In the genomic region with DNA sequence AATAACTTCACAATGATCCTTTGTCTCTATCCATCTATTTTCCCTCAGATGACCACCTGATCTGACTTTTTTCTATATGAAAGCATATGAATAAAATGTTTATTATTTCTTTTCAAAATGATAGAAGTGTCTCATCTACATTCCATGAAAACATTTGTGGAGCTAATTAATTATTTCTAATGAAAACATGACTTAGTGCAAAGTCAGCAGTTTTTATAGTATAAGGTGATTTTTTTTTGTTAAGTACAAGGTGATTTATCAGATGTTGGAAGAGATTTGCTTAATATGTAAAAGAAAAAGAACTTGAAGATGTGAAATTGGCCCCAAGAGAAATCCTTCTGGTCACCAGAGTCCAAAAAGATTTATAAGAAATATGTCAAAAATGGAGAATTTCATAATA, we compare ENCODE assay signal across 2 cellular contexts.
TF ChIP-seq lines count a peak whose summit lies in the region.

No MANE protein-coding gene starts in this region.

TF ChIP-seq in HepG2, 621 proteins besides CTCF, POLR2A, EP300 and RAD21 (continues in another document):
- TF ChIP-seq ZSCAN9 (CRISPR knock-in tag; IDR thresholded peaks at IDR 0.05; ENCODE audit: borderline replicate concordance) (no peak), MAFK (conservative IDR thresholded peaks at IDR 0.05 in 1 of 2, IDR thresholded peaks at IDR 0.05 in 1 of 2; ENCODE audit: low read length in 2 of 2) (peak; percentile 91 to 98), ZNF510 (CRISPR knock-in tag; IDR thresholded peaks at IDR 0.05; ENCODE audit: low read depth) (no peak), HMGA1 (CRISPR knock-in tag; conservative IDR thresholded peaks at IDR 0.05) (no peak), ZNF773 (CRISPR knock-in tag; IDR thresholded peaks at IDR 0.05; ENCODE audit: borderline replicate concordance) (no peak), PCBP2 (optimal IDR thresholded peaks at IDR 0.05; ENCODE audit: low read depth, low read length, poor library complexity, severe bottlenecking) (no peak), MAFF (IDR thresholded peaks at IDR 0.05; ENCODE audit: low read depth, low read length) (peak; percentile 96), NR2F6 (IDR thresholded peaks at IDR 0.05) (no peak), NR2F6 (CRISPR knock-in tag; IDR thresholded peaks at IDR 0.05) (no peak), ZNF879 (CRISPR knock-in tag; IDR thresholded peaks at IDR 0.05) (no peak)
- TF ChIP-seq, protein P1, sequence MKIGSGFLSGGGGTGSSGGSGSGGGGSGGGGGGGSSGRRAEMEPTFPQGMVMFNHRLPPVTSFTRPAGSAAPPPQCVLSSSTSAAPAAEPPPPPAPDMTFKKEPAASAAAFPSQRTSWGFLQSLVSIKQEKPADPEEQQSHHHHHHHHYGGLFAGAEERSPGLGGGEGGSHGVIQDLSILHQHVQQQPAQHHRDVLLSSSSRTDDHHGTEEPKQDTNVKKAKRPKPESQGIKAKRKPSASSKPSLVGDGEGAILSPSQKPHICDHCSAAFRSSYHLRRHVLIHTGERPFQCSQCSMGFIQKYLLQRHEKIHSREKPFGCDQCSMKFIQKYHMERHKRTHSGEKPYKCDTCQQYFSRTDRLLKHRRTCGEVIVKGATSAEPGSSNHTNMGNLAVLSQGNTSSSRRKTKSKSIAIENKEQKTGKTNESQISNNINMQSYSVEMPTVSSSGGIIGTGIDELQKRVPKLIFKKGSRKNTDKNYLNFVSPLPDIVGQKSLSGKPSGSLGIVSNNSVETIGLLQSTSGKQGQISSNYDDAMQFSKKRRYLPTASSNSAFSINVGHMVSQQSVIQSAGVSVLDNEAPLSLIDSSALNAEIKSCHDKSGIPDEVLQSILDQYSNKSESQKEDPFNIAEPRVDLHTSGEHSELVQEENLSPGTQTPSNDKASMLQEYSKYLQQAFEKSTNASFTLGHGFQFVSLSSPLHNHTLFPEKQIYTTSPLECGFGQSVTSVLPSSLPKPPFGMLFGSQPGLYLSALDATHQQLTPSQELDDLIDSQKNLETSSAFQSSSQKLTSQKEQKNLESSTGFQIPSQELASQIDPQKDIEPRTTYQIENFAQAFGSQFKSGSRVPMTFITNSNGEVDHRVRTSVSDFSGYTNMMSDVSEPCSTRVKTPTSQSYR (CRISPR knock-in tag; IDR thresholded peaks at IDR 0.05; ENCODE audit: borderline replicate concordance), result no peak
- TF ChIP-seq, protein P2, sequence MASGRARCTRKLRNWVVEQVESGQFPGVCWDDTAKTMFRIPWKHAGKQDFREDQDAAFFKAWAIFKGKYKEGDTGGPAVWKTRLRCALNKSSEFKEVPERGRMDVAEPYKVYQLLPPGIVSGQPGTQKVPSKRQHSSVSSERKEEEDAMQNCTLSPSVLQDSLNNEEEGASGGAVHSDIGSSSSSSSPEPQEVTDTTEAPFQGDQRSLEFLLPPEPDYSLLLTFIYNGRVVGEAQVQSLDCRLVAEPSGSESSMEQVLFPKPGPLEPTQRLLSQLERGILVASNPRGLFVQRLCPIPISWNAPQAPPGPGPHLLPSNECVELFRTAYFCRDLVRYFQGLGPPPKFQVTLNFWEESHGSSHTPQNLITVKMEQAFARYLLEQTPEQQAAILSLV (CRISPR knock-in tag; IDR thresholded peaks at IDR 0.05; ENCODE audit: borderline replicate concordance), result no peak
- TF ChIP-seq, protein P3, sequence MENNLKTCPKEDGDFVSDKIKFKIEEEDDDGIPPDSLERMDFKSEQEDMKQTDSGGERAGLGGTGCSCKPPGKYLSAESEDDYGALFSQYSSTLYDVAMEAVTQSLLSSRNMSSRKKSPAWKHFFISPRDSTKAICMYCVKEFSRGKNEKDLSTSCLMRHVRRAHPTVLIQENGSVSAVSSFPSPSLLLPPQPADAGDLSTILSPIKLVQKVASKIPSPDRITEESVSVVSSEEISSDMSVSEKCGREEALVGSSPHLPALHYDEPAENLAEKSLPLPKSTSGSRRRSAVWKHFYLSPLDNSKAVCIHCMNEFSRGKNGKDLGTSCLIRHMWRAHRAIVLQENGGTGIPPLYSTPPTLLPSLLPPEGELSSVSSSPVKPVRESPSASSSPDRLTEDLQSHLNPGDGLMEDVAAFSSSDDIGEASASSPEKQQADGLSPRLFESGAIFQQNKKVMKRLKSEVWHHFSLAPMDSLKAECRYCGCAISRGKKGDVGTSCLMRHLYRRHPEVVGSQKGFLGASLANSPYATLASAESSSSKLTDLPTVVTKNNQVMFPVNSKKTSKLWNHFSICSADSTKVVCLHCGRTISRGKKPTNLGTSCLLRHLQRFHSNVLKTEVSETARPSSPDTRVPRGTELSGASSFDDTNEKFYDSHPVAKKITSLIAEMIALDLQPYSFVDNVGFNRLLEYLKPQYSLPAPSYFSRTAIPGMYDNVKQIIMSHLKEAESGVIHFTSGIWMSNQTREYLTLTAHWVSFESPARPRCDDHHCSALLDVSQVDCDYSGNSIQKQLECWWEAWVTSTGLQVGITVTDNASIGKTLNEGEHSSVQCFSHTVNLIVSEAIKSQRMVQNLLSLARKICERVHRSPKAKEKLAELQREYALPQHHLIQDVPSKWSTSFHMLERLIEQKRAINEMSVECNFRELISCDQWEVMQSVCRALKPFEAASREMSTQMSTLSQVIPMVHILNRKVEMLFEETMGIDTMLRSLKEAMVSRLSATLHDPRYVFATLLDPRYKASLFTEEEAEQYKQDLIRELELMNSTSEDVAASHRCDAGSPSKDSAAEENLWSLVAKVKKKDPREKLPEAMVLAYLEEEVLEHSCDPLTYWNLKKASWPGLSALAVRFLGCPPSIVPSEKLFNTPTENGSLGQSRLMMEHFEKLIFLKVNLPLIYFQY (CRISPR knock-in tag; IDR thresholded peaks at IDR 0.05; ENCODE audit: borderline replicate concordance), result no peak
- TF ChIP-seq, protein P4, sequence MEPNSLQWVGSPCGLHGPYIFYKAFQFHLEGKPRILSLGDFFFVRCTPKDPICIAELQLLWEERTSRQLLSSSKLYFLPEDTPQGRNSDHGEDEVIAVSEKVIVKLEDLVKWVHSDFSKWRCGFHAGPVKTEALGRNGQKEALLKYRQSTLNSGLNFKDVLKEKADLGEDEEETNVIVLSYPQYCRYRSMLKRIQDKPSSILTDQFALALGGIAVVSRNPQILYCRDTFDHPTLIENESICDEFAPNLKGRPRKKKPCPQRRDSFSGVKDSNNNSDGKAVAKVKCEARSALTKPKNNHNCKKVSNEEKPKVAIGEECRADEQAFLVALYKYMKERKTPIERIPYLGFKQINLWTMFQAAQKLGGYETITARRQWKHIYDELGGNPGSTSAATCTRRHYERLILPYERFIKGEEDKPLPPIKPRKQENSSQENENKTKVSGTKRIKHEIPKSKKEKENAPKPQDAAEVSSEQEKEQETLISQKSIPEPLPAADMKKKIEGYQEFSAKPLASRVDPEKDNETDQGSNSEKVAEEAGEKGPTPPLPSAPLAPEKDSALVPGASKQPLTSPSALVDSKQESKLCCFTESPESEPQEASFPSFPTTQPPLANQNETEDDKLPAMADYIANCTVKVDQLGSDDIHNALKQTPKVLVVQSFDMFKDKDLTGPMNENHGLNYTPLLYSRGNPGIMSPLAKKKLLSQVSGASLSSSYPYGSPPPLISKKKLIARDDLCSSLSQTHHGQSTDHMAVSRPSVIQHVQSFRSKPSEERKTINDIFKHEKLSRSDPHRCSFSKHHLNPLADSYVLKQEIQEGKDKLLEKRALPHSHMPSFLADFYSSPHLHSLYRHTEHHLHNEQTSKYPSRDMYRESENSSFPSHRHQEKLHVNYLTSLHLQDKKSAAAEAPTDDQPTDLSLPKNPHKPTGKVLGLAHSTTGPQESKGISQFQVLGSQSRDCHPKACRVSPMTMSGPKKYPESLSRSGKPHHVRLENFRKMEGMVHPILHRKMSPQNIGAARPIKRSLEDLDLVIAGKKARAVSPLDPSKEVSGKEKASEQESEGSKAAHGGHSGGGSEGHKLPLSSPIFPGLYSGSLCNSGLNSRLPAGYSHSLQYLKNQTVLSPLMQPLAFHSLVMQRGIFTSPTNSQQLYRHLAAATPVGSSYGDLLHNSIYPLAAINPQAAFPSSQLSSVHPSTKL (CRISPR knock-in tag; IDR thresholded peaks at IDR 0.05), result no peak

TF ChIP-seq in H1, 55 proteins besides CTCF, POLR2A, EP300 and RAD21:
- peak; percentile 91 for TF ChIP-seq MAFK (IDR thresholded peaks at IDR 0.05; ENCODE audit: low read depth, low read length)
- TF ChIP-seq EZH2 (IDR thresholded peaks at IDR 0.05; ENCODE audit: low read depth, low read length, severe bottlenecking), result no peak
